Comparison of ENCODE assay signal across 26 cellular contexts in genomic region chr2:15617778-15618448, GRCh38.
"Had no signal": no experiment of that assay in that cellular context is flagged by ENCODE, and none has a peak within 500 bp of the region (broad histone marks: within the 10 kb centered on the region; RNA-seq: fewer than 3 reads in every experiment).

No MANE protein-coding gene starts in this region.

- H3K4me1 ChIP-seq: left lung, lower lobe of right lung, prostate gland, spleen, suprapubic skin, tibial artery, upper lobe of right lung had no signal

- H3K9me3 Mint-ChIP-seq: naive thymus-derived CD8-positive, alpha-beta T cell; nephron; neural crest cell; stimulated activated effector memory CD8-positive, alpha-beta T cell treated with anti-CD3 and anti-CD28 coated beads, Interleukin-12 subunit alpha, Interleukin-12 subunit beta, amount 100 ng/mL, for 72 hours; stimulated activated naive CD8-positive, alpha-beta T cell treated with anti-CD3 and anti-CD28 coated beads, Interleukin-15, Interleukin-2, amounts not matched to agents 100 ng/mL and 50 ng/mL, for 24 hours had no signal

- H3K9me3 ChIP-seq: left lung, lower lobe of right lung, neutrophil, prostate gland, spleen, suprapubic skin, thoracic aorta, tibial artery, upper lobe of right lung had no signal

- H3K4me2 ChIP-seq: hepatocyte had no signal

- H3K27me3 Mint-ChIP-seq: naive thymus-derived CD8-positive, alpha-beta T cell; stimulated activated naive CD8-positive, alpha-beta T cell treated with anti-CD3 and anti-CD28 coated beads, Interleukin-15, Interleukin-2, amounts not matched to agents 100 ng/mL and 50 ng/mL, for 24 hours had no signal

- FAIRE-seq: keratinocyte, urothelium cell line had no signal

- H3K4me3 Mint-ChIP-seq: naive thymus-derived CD8-positive, alpha-beta T cell; nephron; neural crest cell; stimulated activated effector memory CD8-positive, alpha-beta T cell treated with anti-CD3 and anti-CD28 coated beads, Interleukin-12 subunit alpha, Interleukin-12 subunit beta, amount 100 ng/mL, for 72 hours; stimulated activated naive CD8-positive, alpha-beta T cell treated with anti-CD3 and anti-CD28 coated beads, Interleukin-15, Interleukin-2, amounts not matched to agents 100 ng/mL and 50 ng/mL, for 24 hours had no signal

- DNase-seq: left colon; lower lobe of right lung; mammary epithelial cell; mesenchymal stem cell; naive thymus-derived CD8-positive, alpha-beta T cell; occipital lobe; retina; stimulated activated CD4-positive, alpha-beta T cell treated with anti-CD3 and anti-CD28 coated beads, Interleukin-4, amount 100 ng/mL, for 24 hours; stimulated activated naive CD4-positive, alpha-beta T cell; tibial artery; trophoblast cell; upper lobe of right lung had no signal

- H2AFZ ChIP-seq: hepatocyte had no signal

- H3K4me3 ChIP-seq: hepatocyte, left lung, lower lobe of right lung, prostate gland, skin epidermis, spleen, suprapubic skin, thoracic aorta, tibial artery, upper lobe of right lung had no signal

- H3K4me1 Mint-ChIP-seq: nephron, neural crest cell had no signal

- H3K27ac ChIP-seq: hepatocyte, left lung, lower lobe of right lung, neutrophil, prostate gland, skin epidermis, spleen, suprapubic skin, thoracic aorta, tibial artery, upper lobe of right lung had no signal

- H3K27me3 ChIP-seq: hepatocyte, left lung, neutrophil, spleen, suprapubic skin, tibial artery, upper lobe of right lung had no signal

- H3K27ac Mint-ChIP-seq: naive thymus-derived CD8-positive, alpha-beta T cell; nephron; stimulated activated effector memory CD8-positive, alpha-beta T cell treated with anti-CD3 and anti-CD28 coated beads, Interleukin-12 subunit alpha, Interleukin-12 subunit beta, amount 100 ng/mL, for 72 hours; stimulated activated naive CD8-positive, alpha-beta T cell treated with anti-CD3 and anti-CD28 coated beads, Interleukin-15, Interleukin-2, amounts not matched to agents 100 ng/mL and 50 ng/mL, for 24 hours had no signal

- H3K79me2 ChIP-seq: hepatocyte had no signal

- ATAC-seq: left colon; left lung; lower lobe of right lung; naive thymus-derived CD8-positive, alpha-beta T cell; stimulated activated effector memory CD8-positive, alpha-beta T cell treated with anti-CD3 and anti-CD28 coated beads, Interleukin-12 subunit alpha, Interleukin-12 subunit beta, amount 100 ng/mL, for 72 hours had no signal
